18 cellular contexts compared by ENCODE assay signal in genomic region chr22:50734986-50735738, GRCh38. TPM values are rescaled to one million over a fixed set of nuclear protein-coding genes. Genes with fewer than 3 reads are reported as not detected.
DNase-seq lines count a peak whose midpoint lies in the region; ATAC-seq and TF ChIP-seq lines count a peak whose summit lies in the region.
"Had no signal": no experiment of that assay in that cellular context is flagged by ENCODE, and none has a peak within 500 bp of the region (broad histone marks: within the 10 kb centered on the region; RNA-seq: fewer than 3 reads in every experiment).

No MANE protein-coding gene starts in this region.

- peak; percentile 2 for DNase-seq in activated T-cell treated with anti-CD3 and anti-CD28 coated beads, Interleukin-2, amount 50 U/mL, for 1 hour
- DNase-seq in activated T-cell treated with anti-CD3 and anti-CD28 coated beads for 4 hours, result no peak
- peak; percentile 4 to 17 (median 13) for DNase-seq in Peyer's patch
- peak; percentile 19 to 46 for DNase-seq in left lung
- DNase-seq in osteocyte (ENCODE audit: extremely low spot score, unreplicated experiment), result peak; percentile 69
- DNase-seq in activated CD4-positive, alpha-beta memory T cell treated with anti-CD3 and anti-CD28 coated beads, Interleukin-2, amount 10 ng/mL, durations not matched to agents 7 days and 5 days, result no peak
- DNase-seq in SIG-M5 (lab: John Stamatoyannopoulos, UW), result no peak
- DNase-seq: 8988T; Calu3; CD4-positive, alpha-beta memory T cell; DMS53; H7; NCI-H1930; NCI-H2171; NCI-H446; OCI-M1 had no signal

- TF ChIP-seq POLR2A in Peyer's patch (IDR thresholded peaks at IDR 0.05), result no peak

- CTCF ChIA-PET in activated CD4-positive, alpha-beta memory T cell treated with anti-CD3 and anti-CD28 coated beads, Interleukin-2, amount 10 ng/mL, durations not matched to agents 7 days and 5 days (lab: Charles Lee), result no interaction called here

- POLR2A ChIA-PET in activated CD4-positive, alpha-beta memory T cell treated with anti-CD3 and anti-CD28 coated beads, Interleukin-2, amount 10 ng/mL, durations not matched to agents 7 days and 5 days (lab: Charles Lee), result no interaction called here

- no peak overlapping the region for H3K27ac ChIP-seq in Peyer's patch
- no peak overlapping the region for H3K27ac ChIP-seq in left lung
- H3K27ac ChIP-seq: RWPE1 had no signal

- peaks cover 5% of the 10 kb centered on the region for H3K4me1 Mint-ChIP-seq in osteocyte (ENCODE audit: unreplicated experiment)
- H3K4me1 Mint-ChIP-seq in activated CD4-positive, alpha-beta memory T cell treated with anti-CD3 and anti-CD28 coated beads, Interleukin-2, amount 10 ng/mL, durations not matched to agents 7 days and 5 days, result peaks cover 2% of the 10 kb centered on the region

- no peak overlapping the region for H3K4me3 Mint-ChIP-seq in osteocyte (ENCODE audit: unreplicated experiment)
- H3K4me3 Mint-ChIP-seq in activated CD4-positive, alpha-beta memory T cell treated with anti-CD3 and anti-CD28 coated beads, Interleukin-2, amount 10 ng/mL, durations not matched to agents 7 days and 5 days, result no peak overlapping the region
- H3K4me3 Mint-ChIP-seq: CD4-positive, alpha-beta memory T cell had no signal

- intact Hi-C loops in left lung (cut with DNase I), result no loop called here

- TF ChIP-seq CTCF in Peyer's patch (IDR thresholded peaks at IDR 0.05) (no peak), left lung (IDR thresholded peaks at IDR 0.05) (no peak), osteocyte (IDR thresholded peaks at IDR 0.05) (no peak)

- no peaks in the 10 kb centered on the region for H3K27me3 ChIP-seq in Peyer's patch
- H3K27me3 ChIP-seq in left lung, result peaks cover 0 to 28% of the 10 kb centered on the region in 2 donors

- H3K27me3 Mint-ChIP-seq in osteocyte (ENCODE audit: unreplicated experiment), result peaks cover 23% of the 10 kb centered on the region
- H3K27me3 Mint-ChIP-seq in activated CD4-positive, alpha-beta memory T cell treated with anti-CD3 and anti-CD28 coated beads, Interleukin-2, amount 10 ng/mL, durations not matched to agents 7 days and 5 days, result peaks cover 13% of the 10 kb centered on the region

- H3K36me3 ChIP-seq in Peyer's patch (no peaks in the 10 kb centered on the region), left lung (no peaks in the 10 kb centered on the region)

- no peak overlapping the region for H3K4me3 ChIP-seq in Peyer's patch
- no peak overlapping the region for H3K4me3 ChIP-seq in left lung

- H3K36me3 Mint-ChIP-seq in osteocyte (ENCODE audit: unreplicated experiment), result no peaks in the 10 kb centered on the region
- no peaks in the 10 kb centered on the region for H3K36me3 Mint-ChIP-seq in activated CD4-positive, alpha-beta memory T cell treated with anti-CD3 and anti-CD28 coated beads, Interleukin-2, amount 10 ng/mL, durations not matched to agents 7 days and 5 days (ENCODE audit: low read depth)
- H3K36me3 Mint-ChIP-seq: CD4-positive, alpha-beta memory T cell had no signal

- H3K4me1 ChIP-seq in Peyer's patch, result peaks cover 0 to 8% (median 0%) of the 10 kb centered on the region in 4 donors
- H3K4me1 ChIP-seq in left lung, result peaks cover 0 to 14% of the 10 kb centered on the region in 2 donors

- H3K27ac Mint-ChIP-seq in osteocyte (ENCODE audit: unreplicated experiment), result no peak overlapping the region
- H3K27ac Mint-ChIP-seq in activated CD4-positive, alpha-beta memory T cell treated with anti-CD3 and anti-CD28 coated beads, Interleukin-2, amount 10 ng/mL, durations not matched to agents 7 days and 5 days, result no peak overlapping the region

- ATAC-seq in left lung, result no peak
- ATAC-seq in esophagus mucosa, result no peak

- H3K9me3 ChIP-seq in Peyer's patch (no peaks in the 10 kb centered on the region), left lung (no peaks in the 10 kb centered on the region)

- H3K9me3 Mint-ChIP-seq in osteocyte (ENCODE audit: unreplicated experiment), result no peaks in the 10 kb centered on the region
- H3K9me3 Mint-ChIP-seq in activated CD4-positive, alpha-beta memory T cell treated with anti-CD3 and anti-CD28 coated beads, Interleukin-2, amount 10 ng/mL, durations not matched to agents 7 days and 5 days, result no peaks in the 10 kb centered on the region
- H3K9me3 Mint-ChIP-seq: CD4-positive, alpha-beta memory T cell had no signal

RNA-seq across cellular contexts. Expression of gene ACR, which starts 2.8 kb away (rescaled TPM):
- total RNA-seq in Peyer's patch (not detected), left lung (1 to 10 TPM in 1 of 2 donors, not detected in 1; 1.4 TPM), osteocyte (not detected in 2 replicates), esophagus mucosa (0.40 TPM)
- total RNA-seq in activated CD4-positive, alpha-beta memory T cell treated with anti-CD3 and anti-CD28 coated beads, Interleukin-2, amount 10 ng/mL, durations not matched to agents 7 days and 5 days, result not detected
- total RNA-seq: Calu3; CD4-positive, alpha-beta memory T cell; H7 had no signal

RNA-seq across cellular contexts. Expression of gene RABL2B, which starts 48.3 kb away (rescaled TPM):
- total RNA-seq in Peyer's patch (10 to 100 TPM; 10.2 to 41.3 (median 27.7) TPM), left lung (10 to 100 TPM; 27.1 to 36.9 TPM), osteocyte (41.6 and 42.1 TPM in 2 replicates), esophagus mucosa (11.8 TPM)
- total RNA-seq in activated CD4-positive, alpha-beta memory T cell treated with anti-CD3 and anti-CD28 coated beads, Interleukin-2, amount 10 ng/mL, durations not matched to agents 7 days and 5 days, result 10 to 100 TPM; 16.6 to 20.2 TPM

Comparison
In these comparisons a context has a peak if more than half of its experiments do, and no peak if none do; other contexts are left out.
1. DNase-seq: peak in activated T-cell treated with anti-CD3 and anti-CD28 coated beads, Interleukin-2, amount 50 U/mL, for 1 hour (single experiment), Peyer's patch (3 of 3), left lung (2 of 2) and osteocyte (single experiment); none in activated T-cell treated with anti-CD3 and anti-CD28 coated beads for 4 hours (single experiment), activated CD4-positive, alpha-beta memory T cell treated with anti-CD3 and anti-CD28 coated beads, Interleukin-2, amount 10 ng/mL, durations not matched to agents 7 days and 5 days (single experiment) and SIG-M5 (single experiment).